ENCODE assay signal across 9 cellular contexts in the genomic region with DNA sequence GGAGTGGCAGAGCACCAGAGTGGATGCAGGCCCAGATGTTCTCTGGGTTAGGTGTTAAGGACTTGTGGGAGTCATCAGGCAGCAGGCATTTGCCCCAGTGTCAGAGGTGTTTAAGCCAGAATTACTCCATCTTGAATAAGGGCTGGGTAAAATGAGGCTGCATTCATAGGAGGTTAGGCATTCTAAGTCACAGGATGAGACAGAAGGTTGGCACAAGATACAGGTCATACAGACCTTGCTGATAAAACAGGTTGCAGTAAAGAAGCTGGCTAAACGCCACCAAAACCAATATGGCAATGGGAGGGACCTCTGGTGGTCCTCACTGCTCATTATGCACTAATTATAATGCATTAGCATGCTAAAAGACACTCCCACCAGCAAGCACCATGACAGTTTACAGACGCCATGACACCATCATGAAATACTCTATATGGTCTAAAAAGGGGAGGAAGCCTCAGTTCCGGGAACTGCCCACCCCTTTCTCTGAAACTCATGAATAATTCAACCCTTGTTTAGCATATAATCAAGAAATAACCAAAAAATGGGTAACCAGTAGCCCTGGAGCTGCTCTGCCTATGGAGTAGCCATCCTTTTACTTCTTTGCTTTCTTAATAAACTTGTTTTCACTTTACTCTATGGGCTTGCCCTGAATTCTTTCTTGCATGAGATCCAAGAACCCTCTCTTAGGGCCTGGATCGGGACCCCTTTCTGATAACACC. TPM values are rescaled to one million over a fixed set of nuclear protein-coding genes. Genes with fewer than 3 reads are reported as not detected.
DNase-seq lines count a peak whose midpoint lies in the region; ATAC-seq and TF ChIP-seq lines count a peak whose summit lies in the region.
"Had no signal": no experiment of that assay in that cellular context is flagged by ENCODE, and none has a peak within 500 bp of the region (broad histone marks: within the 10 kb centered on the region; RNA-seq: fewer than 3 reads in every experiment).

No MANE protein-coding gene starts in this region.

- no peak for TF ChIP-seq CTCF in PC-9 (conservative IDR thresholded peaks at IDR 0.05)
- no peak for TF ChIP-seq CTCF in mesothelial cell of epicardium (IDR thresholded peaks at IDR 0.05; ENCODE audit: unreplicated experiment)
- no peak for TF ChIP-seq CTCF in testis (IDR thresholded peaks at IDR 0.05)

- H3F3A ChIP-seq in PC-9 (ENCODE audit: insufficient read depth, low read depth) = peaks cover 37% of the 10 kb centered on the region

- no peak overlapping the region for H3K27ac Mint-ChIP-seq in mesothelial cell of epicardium

- no peaks in the 10 kb centered on the region for H3K36me3 Mint-ChIP-seq in mesothelial cell of epicardium

- no peaks in the 10 kb centered on the region for H3K9me3 Mint-ChIP-seq in mesothelial cell of epicardium

- POLR2A ChIA-PET in PC-9 (lab: Charles Lee; ENCODE audit: unreplicated experiment) = interaction anchor here (0.6 to 0.7 kb wide), 3 partner anchors 9 to 1128 kb away, joined by 3 to 6 read pairs (median 5); no protein-coding TSS in a partner anchor

- WGBS in testis, 2 donors = 52 to 62% methylated on average over 4 of the region's 4 CpGs

- H3K27me3 Mint-ChIP-seq in mesothelial cell of epicardium (ENCODE audit: low read depth) = no peaks in the 10 kb centered on the region

- intact Hi-C loops in PC-9 (cut with micrococcal nuclease; ENCODE audit: unreplicated experiment) = loop anchor here (1.0 to 5.0 kb wide), 5 partner anchors 14 to 790 kb away; partner anchors contain the start of genes ABCB8 and REPIN1
- intact Hi-C loops in testis (cut with DNase I; ENCODE audit: low total_unique reads) = no loop called here

- peak overlapping the region; percentile 92 for H3K4me2 ChIP-seq in PC-9

- H3K9me3 ChIP-seq in PC-9 (ENCODE audit: insufficient read depth, low read depth) = no peaks in the 10 kb centered on the region
- H3K9me3 ChIP-seq in testis = no peaks in the 10 kb centered on the region

- H3K27ac ChIP-seq in PC-9 (peak overlapping the region; percentile 83), testis (peak overlapping the region in 1 of 2 donors; percentile 52)
- H3K27ac ChIP-seq: BLaER1 treated with 17β-estradiol and CSF1 and Interleukin-3, amounts not matched to agents 10 nM and 100 nM had no signal

- peaks cover 47% of the 10 kb centered on the region for H3K36me3 ChIP-seq in PC-9 (ENCODE audit: low read depth)
- H3K36me3 ChIP-seq in testis (ENCODE audit: low read depth, missing control alignments) = no peaks in the 10 kb centered on the region
- H3K36me3 ChIP-seq: BLaER1 treated with 17β-estradiol and CSF1 and Interleukin-3, amounts not matched to agents 10 nM and 100 nM had no signal

- no peak for TF ChIP-seq POLR2A in testis (IDR thresholded peaks at IDR 0.05)

- H3K4me3 Mint-ChIP-seq in mesothelial cell of epicardium = peak overlapping the region; percentile 56

- H2AFZ ChIP-seq in PC-9 = peak overlapping the region; percentile 99

- CTCF ChIA-PET in PC-9 (lab: Charles Lee) = no interaction called here

- no peaks in the 10 kb centered on the region for H3K27me3 ChIP-seq in PC-9 (ENCODE audit: insufficient read depth, low read depth)
- no peaks in the 10 kb centered on the region for H3K27me3 ChIP-seq in testis

- no TSS peak for BruUV-seq in PC-9 (replicated peaks; lab: Mats Ljungman, UMichigan)

- no peaks in the 10 kb centered on the region for H3K9me2 ChIP-seq in PC-9 (ENCODE audit: insufficient read depth)

- H3K4me3 ChIP-seq in PC-9 (peak overlapping the region; percentile 98), testis (peak overlapping the region; percentile 77 to 81)

- H4K20me1 ChIP-seq in PC-9 (ENCODE audit: insufficient read depth) = no peaks in the 10 kb centered on the region

- peaks cover 54% of the 10 kb centered on the region for H3K4me1 ChIP-seq in PC-9 (replicated peaks; ENCODE audit: insufficient read depth)
- H3K4me1 ChIP-seq in testis = peaks cover 11% of the 10 kb centered on the region

- H3K79me2 ChIP-seq in PC-9 (ENCODE audit: low read depth) = peaks cover 92% of the 10 kb centered on the region

- peaks cover 6% of the 10 kb centered on the region for H3K4me1 Mint-ChIP-seq in mesothelial cell of epicardium

- DNase-seq in NCI-H748 (lab: John Stamatoyannopoulos, UW; ENCODE audit: unreplicated experiment) (peak; percentile 23), NCI-H748 treated with DMSO at 0.1 percent for 48 hours (lab: John Stamatoyannopoulos, UW) (no peak), PC-9 (peak; percentile 31 to 58), mesothelial cell of epicardium (ENCODE audit: low spot score in 2 of 2, unreplicated experiment in 2 of 2) (no peak), testis (no peak), superior temporal gyrus (ENCODE audit: extremely low spot score) (no peak)
- peak; percentile 35 for DNase-seq in activated naive CD8-positive, alpha-beta T cell treated with anti-CD3 and anti-CD28 coated beads, Interleukin-2, amount 50 U/mL, for 16 hours (ENCODE audit: low read depth, low spot score)

- ATAC-seq in HG02610 (IDR thresholded peaks at IDR 0.05; ENCODE audit: unreplicated experiment) = no peak

RNA-seq across cellular contexts. Expression of gene LRRC61, which starts 0.9 kb away (rescaled TPM):
- 34.8 and 42.3 TPM in 2 replicates for total RNA-seq in PC-9 (2021)
- total RNA-seq in mesothelial cell of epicardium = 3.3 to 4.0 TPM (median 3.4 TPM) in 3 replicates
- total RNA-seq in testis = 10 to 100 TPM; 18.4 to 35.4 TPM
- polyA plus RNA-seq in testis (ENCODE audit: insufficient read depth, low read depth, low replicate concordance) = 16.7 TPM

RNA-seq across cellular contexts. Expression of gene ACTR3C, which starts 1.1 kb away (rescaled TPM):
- total RNA-seq in PC-9 (2021) (24.1 and 34.5 TPM in 2 replicates), mesothelial cell of epicardium (0.40 to 0.84 TPM (median 0.47 TPM) in 3 replicates), testis (10 to 100 TPM in 1 of 2 donors, 1 to 10 TPM in 1; 6.1 to 13.0 TPM)
- 12.2 TPM for polyA plus RNA-seq in testis (ENCODE audit: insufficient read depth, low read depth, low replicate concordance)

RNA-seq across cellular contexts. Expression of gene RARRES2, which starts 19.2 kb away (rescaled TPM):
- total RNA-seq in PC-9 (2021) (not detected in 2 replicates), mesothelial cell of epicardium (24.9 to 26.4 TPM (median 26.2 TPM) in 3 replicates), testis (10 to 100 TPM; 21.1 to 58.8 TPM)
- 93.7 TPM for polyA plus RNA-seq in testis (ENCODE audit: insufficient read depth, low read depth, low replicate concordance)

RNA-seq across cellular contexts. Expression of gene REPIN1, which starts 46.3 kb away (rescaled TPM):
- total RNA-seq in PC-9 (2021) (172 and 174 TPM in 2 replicates), mesothelial cell of epicardium (147 to 149 TPM (median 148 TPM) in 3 replicates), testis (10 to 100 TPM; 59.1 to 73.9 TPM)
- 45.4 TPM for polyA plus RNA-seq in testis (ENCODE audit: insufficient read depth, low read depth, low replicate concordance)

RNA-seq across cellular contexts. Expression of gene ZNF775, which starts 56.9 kb away (rescaled TPM):
- total RNA-seq in PC-9 (2021) = 3.1 and 3.4 TPM in 2 replicates
- total RNA-seq in mesothelial cell of epicardium = 13.3 to 14.9 TPM (median 14.8 TPM) in 3 replicates
- 10 to 100 TPM; 11.0 to 14.1 TPM for total RNA-seq in testis
- polyA plus RNA-seq in testis (ENCODE audit: insufficient read depth, low read depth, low replicate concordance) = 5.2 TPM

Comparison
In these comparisons a context has a peak if more than half of its experiments do, and no peak if none do; other contexts are left out.
1. DNase-seq: peak in NCI-H748 (single experiment), PC-9 (2 of 2) and activated naive CD8-positive, alpha-beta T cell treated with anti-CD3 and anti-CD28 coated beads, Interleukin-2, amount 50 U/mL, for 16 hours (single experiment); none in NCI-H748 treated with DMSO at 0.1 percent for 48 hours (single experiment), mesothelial cell of epicardium (0 of 2), testis (single experiment) and superior temporal gyrus (single experiment).
2. RNA of gene RARRES2, which starts 19.2 kb away (total RNA-seq): 21.1 to 58.8 TPM in testis and 24.9 to 26.4 TPM in mesothelial cell of epicardium; not detected in PC-9; every median in the first group is over 10 times any median in the second.